ENCODE assay signal across 17 cellular contexts in genomic region chr2:98683728-98684127, GRCh38. TPM values are rescaled to one million over a fixed set of nuclear protein-coding genes. Genes with fewer than 3 reads are reported as not detected.
DNase-seq lines count a peak whose midpoint lies in the region; ATAC-seq and TF ChIP-seq lines count a peak whose summit lies in the region.
"Had no signal": no experiment of that assay in that cellular context is flagged by ENCODE, and none has a peak within 500 bp of the region (broad histone marks: within the 10 kb centered on the region; RNA-seq: fewer than 3 reads in every experiment).

No MANE protein-coding gene starts in this region.

- POLR2A ChIA-PET in T-cell (lab: Charles Lee): no interaction called here

- H3F3A ChIP-seq in GM23338 (replicated peaks; ENCODE audit: low read depth): no peaks in the 10 kb centered on the region

- H2AFZ ChIP-seq in GM23338: no peak overlapping the region

- H3K27me3 ChIP-seq in heart right ventricle (no peaks in the 10 kb centered on the region), stomach smooth muscle (ENCODE audit: control insufficient read depth in 1 of 2, insufficient read depth in 2 of 2, low read length in 2 of 2) (no peaks in the 10 kb centered on the region), thyroid gland (no peaks in the 10 kb centered on the region), GM23338 (ENCODE audit: insufficient read depth) (no peaks in the 10 kb centered on the region)
- H3K27me3 ChIP-seq: BE2C had no signal

- H3K27ac ChIP-seq in heart right ventricle (peak overlapping the region in 7 of 10 donors; percentile 5 to 71 (median 48)), stomach smooth muscle (ENCODE audit: low read length) (peak overlapping the region; percentile 24), thyroid gland (peak overlapping the region in 1 of 3 donors; percentile 2), GM23338 (ENCODE audit: low read depth) (no peak overlapping the region)

- DNase-seq in heart right ventricle: no peak
- DNase-seq in Right ventricle myocardium superior: no peak
- no peak for DNase-seq in T-cell
- DNase-seq in central memory CD8-positive, alpha-beta T cell (ENCODE audit: low spot score in 2 of 2): no peak
- DNase-seq in thyroid gland: no peak
- DNase-seq in NCI-H446 treated with DMSO at 0.1 percent for 48 hours (lab: John Stamatoyannopoulos, UW): no peak
- no peak for DNase-seq in GM23338 (ENCODE audit: low spot score)
- DNase-seq: ACHN; BE2C; EL; H7; NCI-H1048; NCI-H2227 treated with DMSO at 0.1 percent for 48 hours; NCI-H526 treated with DMSO at 0.1 percent for 48 hours; NK-92 treated with Interleukin-12 subunit alpha and Interleukin-12 subunit beta, amount 100 ng/mL, for 24 hours had no signal

- H3K4me3 ChIP-seq in heart right ventricle (peak overlapping the region in 1 of 10 donors; percentile 21), stomach smooth muscle (ENCODE audit: low read length in 2 of 2) (peak overlapping the region in 1 of 2 donors; percentile 1), thyroid gland (replicated peaks in 1 of 3) (no peak overlapping the region), GM23338 (no peak overlapping the region)
- H3K4me3 ChIP-seq: K562 had no signal

- H3K4me2 ChIP-seq in GM23338: no peak overlapping the region

- CTCF ChIA-PET in T-cell (lab: Charles Lee): no interaction called here

- no peak overlapping the region for H3K4me3 Mint-ChIP-seq in T-cell
- no peak overlapping the region for H3K4me3 Mint-ChIP-seq in central memory CD8-positive, alpha-beta T cell
- H3K4me3 Mint-ChIP-seq in GM23338: no peak overlapping the region

- TF ChIP-seq CTCF in heart right ventricle (IDR thresholded peaks at IDR 0.05) (no peak), thyroid gland (IDR thresholded peaks at IDR 0.05) (no peak), GM23338 (conservative IDR thresholded peaks at IDR 0.05; ENCODE audit: low read depth in 2 of 2) (no peak)

- H3K9ac ChIP-seq in stomach smooth muscle (ENCODE audit: low read length in 2 of 2): no peak overlapping the region

- H3K4me1 Mint-ChIP-seq in T-cell: peaks cover 73 to 79% (median 75%) of the 10 kb centered on the region in 3 donors
- H3K4me1 Mint-ChIP-seq in central memory CD8-positive, alpha-beta T cell: peaks cover 43% of the 10 kb centered on the region
- H3K4me1 Mint-ChIP-seq in GM23338: peaks cover 4% of the 10 kb centered on the region

- H3K9me3 Mint-ChIP-seq in T-cell: no peaks in the 10 kb centered on the region
- no peaks in the 10 kb centered on the region for H3K9me3 Mint-ChIP-seq in central memory CD8-positive, alpha-beta T cell
- H3K9me3 Mint-ChIP-seq in GM23338: 0 out of 3 replicates have a peak, but pooled peaks cover 3% of the 10 kb centered on the region

- H3K4me1 ChIP-seq in heart right ventricle (peaks cover 0 to 23% (median 5%) of the 10 kb centered on the region in 9 donors), stomach smooth muscle (ENCODE audit: control insufficient read depth, insufficient read depth, low read length) (peaks cover 4% of the 10 kb centered on the region), thyroid gland (no peaks in the 10 kb centered on the region), GM23338 (ENCODE audit: insufficient read depth) (no peaks in the 10 kb centered on the region)
- H3K4me1 ChIP-seq: BE2C had no signal

- intact Hi-C loops in heart right ventricle (cut with DNase I) (no loop called here), Right ventricle myocardium superior (cut with DNase I) (no loop called here), thyroid gland (cut with DNase I) (no loop called here)

- no peaks in the 10 kb centered on the region for H3K79me2 ChIP-seq in GM23338 (replicated peaks; ENCODE audit: insufficient read depth)

- H3K36me3 ChIP-seq in heart right ventricle: no peaks in the 10 kb centered on the region
- H3K36me3 ChIP-seq in stomach smooth muscle (ENCODE audit: control insufficient read depth in 2 of 2, insufficient read depth in 2 of 2, low read length in 2 of 2): no peaks in the 10 kb centered on the region
- no peaks in the 10 kb centered on the region for H3K36me3 ChIP-seq in thyroid gland
- no peaks in the 10 kb centered on the region for H3K36me3 ChIP-seq in GM23338 (ENCODE audit: insufficient read depth)
- H3K36me3 ChIP-seq: BE2C had no signal

- H3K36me3 Mint-ChIP-seq in T-cell (peaks cover 29% of the 10 kb centered on the region), GM23338 (ENCODE audit: low read depth) (no peaks in the 10 kb centered on the region)
- peaks cover 6% of the 10 kb centered on the region for H3K36me3 Mint-ChIP-seq in central memory CD8-positive, alpha-beta T cell (ENCODE audit: insufficient read depth)

- no peak for TF ChIP-seq POLR2A in thyroid gland (IDR thresholded peaks at IDR 0.05)

- H3K27me3 Mint-ChIP-seq in T-cell: no peaks in the 10 kb centered on the region
- H3K27me3 Mint-ChIP-seq in central memory CD8-positive, alpha-beta T cell: no peaks in the 10 kb centered on the region
- H3K27me3 Mint-ChIP-seq in GM23338 (ENCODE audit: insufficient read depth, low read depth, poor library complexity): peaks cover 3% of the 10 kb centered on the region

- H3K27ac Mint-ChIP-seq in T-cell (peak overlapping the region; percentile 53 to 73), GM23338 (no peak overlapping the region)
- peak overlapping the region; percentile 29 for H3K27ac Mint-ChIP-seq in central memory CD8-positive, alpha-beta T cell (ENCODE audit: low read depth)

- no peaks in the 10 kb centered on the region for H4K20me1 ChIP-seq in GM23338 (replicated peaks; ENCODE audit: insufficient read depth)

- ATAC-seq in heart right ventricle: peak in 6 of 8 donors; percentile 50 to 86 (median 71)
- ATAC-seq in Right ventricle myocardium superior (ENCODE audit: poor library complexity): no peak
- no peak for ATAC-seq in T-cell (replicated peaks in 1 of 4)
- no peak for ATAC-seq in central memory CD8-positive, alpha-beta T cell (replicated peaks; ENCODE audit: extremely low read depth, poor library complexity, severe bottlenecking)
- ATAC-seq in GM23338: no peak
- ATAC-seq: K562 had no signal

- H3K9me2 ChIP-seq in GM23338 (ENCODE audit: insufficient read depth): peaks cover 7% of the 10 kb centered on the region; the same call in 1 of the 2 replicates

- WGBS in heart right ventricle, 2 donors: 63 to 76% methylated on average over 5 of the region's 5 CpGs
- 84 to 85% methylated on average over 5 of the region's 5 CpGs for WGBS in thyroid gland, 2 donors

- H3K9me3 ChIP-seq in heart right ventricle (no peaks in the 10 kb centered on the region), stomach smooth muscle (ENCODE audit: control insufficient read depth in 2 of 2, low read length in 2 of 2) (no peaks in the 10 kb centered on the region), thyroid gland (no peaks in the 10 kb centered on the region)
- H3K9me3 ChIP-seq: BE2C had no signal

RNA-seq across cellular contexts. Expression of gene MGAT4A, which starts 47.2 kb away (rescaled TPM):
- total RNA-seq in heart right ventricle: 10 to 100 TPM; 17.7 to 33.0 (median 18.7) TPM
- polyA plus RNA-seq in heart right ventricle: 1 to 10 TPM; 4.6 to 7.2 TPM
- total RNA-seq in Right ventricle myocardium superior: 20.0 TPM
- 100 to 1,000 TPM; 185 to 220 (median 199) TPM for total RNA-seq in T-cell
- total RNA-seq in thyroid gland: 10 to 100 TPM; 20.4 to 59.6 (median 39.8) TPM
- total RNA-seq in GM23338 (2014; rRNA removed; shearing (Covaris generic)): 4.7 and 5.6 TPM in 2 replicates
- 2.9 and 4.4 TPM in 2 replicates for polyA plus RNA-seq in GM23338 (2016; fragmentation: Nextera tagmentation; extraction: Ambion mirVana)

Comparison
In these comparisons a context has a peak if more than half of its experiments do, and no peak if none do; other contexts are left out.
1. ATAC-seq: peak in heart right ventricle (6 of 8); none in Right ventricle myocardium superior (single experiment), T-cell (0 of 4), central memory CD8-positive, alpha-beta T cell (single experiment) and GM23338 (single experiment).